ENCODE assay signal across 20 cellular contexts in genomic region chr4:14772388-14772787, GRCh38.
"Had no signal": no experiment of that assay in that cellular context is flagged by ENCODE, and none has a peak within 500 bp of the region (broad histone marks: within the 10 kb centered on the region; RNA-seq: fewer than 3 reads in every experiment).

No MANE protein-coding gene starts in this region.

- H3K36me3 Mint-ChIP-seq: activated naive CD4-positive, alpha-beta T cell treated with anti-CD3 and anti-CD28 coated beads, Interleukin-2, amount 10 ng/mL, durations not matched to agents 7 days and 5 days; stimulated activated naive B cell treated with anti-CD40 and anti-IgM and Interleukin-4, amounts not matched to agents 10 μg/mL and 1 μg/mL and 100 μg/mL, for 72 hours had no signal

- H3K27ac Mint-ChIP-seq: activated CD8-positive, alpha-beta T cell treated with anti-CD3 and anti-CD28 coated beads for 36 hours; activated naive CD4-positive, alpha-beta T cell treated with anti-CD3 and anti-CD28 coated beads, Interleukin-2, amount 10 ng/mL, durations not matched to agents 7 days and 5 days; stimulated activated naive B cell treated with anti-CD40 and anti-IgM and Interleukin-4, amounts not matched to agents 10 μg/mL and 1 μg/mL and 100 μg/mL, for 72 hours had no signal

- DNase-seq: activated CD4-positive, alpha-beta T cell treated with anti-CD3 and anti-CD28 coated beads for 48 hours; activated CD8-positive, alpha-beta T cell treated with anti-CD3 and anti-CD28 coated beads for 36 hours; activated effector memory CD4-positive, alpha-beta T cell treated with Interleukin-2 at 50 U/mL for 16 hours; activated naive CD4-positive, alpha-beta T cell treated with anti-CD3 and anti-CD28 coated beads, Interleukin-2, amount 10 ng/mL, durations not matched to agents 7 days and 5 days; activated T-cell treated with anti-CD3 and anti-CD28 coated beads, Interleukin-2, amount 50 U/mL, for 1 hour; cerebellar nuclear complex; cortex of kidney; gastrocnemius medialis; head of caudate nucleus; kidney; left ventricle myocardium inferior; occipital lobe; posterior cingulate gyrus; sigmoid colon; stimulated activated CD4-positive, alpha-beta T cell treated with anti-CD3 and anti-CD28 coated beads, Interleukin-4, amount 100 ng/mL, for 4 hours; stimulated activated naive B cell treated with anti-CD40 and anti-IgM and Interleukin-4, amounts not matched to agents 10 μg/mL and 1 μg/mL and 100 μg/mL, for 72 hours had no signal

- H3K4me3 Mint-ChIP-seq: activated CD8-positive, alpha-beta T cell treated with anti-CD3 and anti-CD28 coated beads for 36 hours; activated naive CD4-positive, alpha-beta T cell treated with anti-CD3 and anti-CD28 coated beads, Interleukin-2, amount 10 ng/mL, durations not matched to agents 7 days and 5 days; stimulated activated naive B cell treated with anti-CD40 and anti-IgM and Interleukin-4, amounts not matched to agents 10 μg/mL and 1 μg/mL and 100 μg/mL, for 72 hours had no signal

- H3K9me3 Mint-ChIP-seq: activated CD8-positive, alpha-beta T cell treated with anti-CD3 and anti-CD28 coated beads for 36 hours had no signal

- H3K36me3 ChIP-seq: ascending aorta, gastrocnemius medialis, left ventricle myocardium inferior, sigmoid colon, tibial nerve had no signal

- H3K27me3 ChIP-seq: ascending aorta, gastrocnemius medialis, sigmoid colon, tibial nerve had no signal

- H3K4me1 ChIP-seq: ascending aorta, gastrocnemius medialis, left ventricle myocardium inferior, tibial nerve had no signal

- H3K9me3 ChIP-seq: gastrocnemius medialis had no signal

- ATAC-seq: activated CD8-positive, alpha-beta T cell treated with anti-CD3 and anti-CD28 coated beads for 36 hours; gastrocnemius medialis; stimulated activated naive B cell treated with anti-CD40 and anti-IgM and Interleukin-4, amounts not matched to agents 10 μg/mL and 1 μg/mL and 100 μg/mL, for 72 hours had no signal

- H3K27ac ChIP-seq: ascending aorta, gastrocnemius medialis, left ventricle myocardium inferior, sigmoid colon, tibial nerve had no signal

- H3K27me3 Mint-ChIP-seq: activated naive CD4-positive, alpha-beta T cell treated with anti-CD3 and anti-CD28 coated beads, Interleukin-2, amount 10 ng/mL, durations not matched to agents 7 days and 5 days had no signal

- H3K4me1 Mint-ChIP-seq: activated naive CD4-positive, alpha-beta T cell treated with anti-CD3 and anti-CD28 coated beads, Interleukin-2, amount 10 ng/mL, durations not matched to agents 7 days and 5 days had no signal

- FAIRE-seq: endometrium, kidney, urothelium cell line had no signal

- H3K4me3 ChIP-seq: ascending aorta, gastrocnemius medialis, left ventricle myocardium inferior, sigmoid colon, tibial nerve had no signal
